Comparison of ENCODE assay signal across 8 cellular contexts in the genomic region with DNA sequence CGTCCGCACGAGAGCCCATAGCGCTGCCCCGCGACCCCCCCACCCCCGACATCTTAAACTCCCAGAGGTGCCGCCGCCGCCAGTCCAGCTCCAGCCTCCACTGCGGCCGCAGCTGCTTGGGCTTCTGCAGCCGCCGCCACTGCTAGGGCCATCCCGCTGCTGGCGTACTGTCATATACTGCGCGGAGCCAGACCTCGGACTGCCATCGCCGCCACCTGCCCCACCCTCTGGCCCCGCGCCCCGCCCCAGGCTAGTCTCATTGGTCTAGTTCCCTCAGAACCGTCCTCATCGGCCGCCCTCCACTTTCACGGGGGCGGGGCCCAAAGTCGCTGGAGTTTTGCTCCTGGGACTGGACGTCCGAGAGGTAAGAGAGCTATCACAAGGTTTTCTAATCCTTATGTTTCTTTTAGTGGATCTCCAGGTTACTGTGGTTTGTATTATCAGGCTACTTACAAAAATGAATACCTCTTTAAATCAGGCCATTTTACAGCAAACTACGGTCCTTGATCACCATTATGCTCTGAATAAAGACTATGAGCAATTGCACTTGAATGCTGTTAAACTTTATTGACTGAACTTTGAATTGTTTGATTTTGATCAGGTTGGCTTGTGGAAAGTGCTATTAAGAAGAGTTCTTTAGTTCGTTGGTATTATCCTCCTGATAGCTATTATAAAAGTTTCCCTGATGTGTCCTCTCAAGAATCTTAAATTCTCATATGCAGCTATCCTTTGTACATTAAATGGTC. TPM values are rescaled to one million over a fixed set of nuclear protein-coding genes. Genes with fewer than 3 reads are reported as not detected.
DNase-seq lines count a peak whose midpoint lies in the region; ATAC-seq and TF ChIP-seq lines count a peak whose summit lies in the region.

No MANE protein-coding gene starts in this region.

- H3K36me3 ChIP-seq in ectodermal cell (ENCODE audit: control insufficient read depth, insufficient read depth, low read length), result no peaks in the 10 kb centered on the region

- peaks cover 14% of the 10 kb centered on the region for H3K4me1 Mint-ChIP-seq in HFFc6 (ENCODE audit: low read depth)

- 14 to 17% methylated on average over 32 to 34 of the region's 34 CpGs for WGBS in ectodermal cell, 2 experiments
- WGBS in lower leg skin, 2 donors, result 4 to 7% methylated on average over 26 to 33 of the region's 34 CpGs

- no peak for TF ChIP-seq POLR2A in lower leg skin (IDR thresholded peaks at IDR 0.05)

- peaks cover 35% of the 10 kb centered on the region for H3K27me3 Mint-ChIP-seq in HFFc6 (ENCODE audit: insufficient read depth)

- H3K27me3 ChIP-seq in ectodermal cell (ENCODE audit: control insufficient read depth, insufficient read depth, low read length, poor library complexity, severe bottlenecking), result peaks cover 83% of the 10 kb centered on the region

- no peaks in the 10 kb centered on the region for H3K36me3 Mint-ChIP-seq in HFFc6 (ENCODE audit: low read depth)

- H3K4me1 ChIP-seq in ectodermal cell (ENCODE audit: control insufficient read depth, insufficient read depth, low read length), result no peaks in the 10 kb centered on the region

- H3K27ac Mint-ChIP-seq in HFFc6, result no peak overlapping the region

- no peak for ATAC-seq in GM18867 (IDR thresholded peaks at IDR 0.05; ENCODE audit: unreplicated experiment)

- no peaks in the 10 kb centered on the region for H3K9me3 Mint-ChIP-seq in HFFc6

- intact Hi-C loops in lower leg skin (cut with DNase I; ENCODE audit: low total_unique reads), result no loop called here

- no peak overlapping the region for H3K27ac ChIP-seq in ectodermal cell (ENCODE audit: insufficient read depth, low read depth, low read length, poor library complexity, severe bottlenecking)

- no peaks in the 10 kb centered on the region for H3K9me3 ChIP-seq in ectodermal cell (ENCODE audit: control insufficient read depth, low read length)

- TF ChIP-seq CTCF in AG09309 (IDR thresholded peaks at IDR 0.05; ENCODE audit: control insufficient read depth, insufficient read depth, low read depth, low read length, missing control alignments) (no peak), HFFc6 (IDR thresholded peaks at IDR 0.05) (no peak), lower leg skin (IDR thresholded peaks at IDR 0.05) (no peak)

- H3K4me3 Mint-ChIP-seq in HFFc6, result peak overlapping the region; percentile 67

- DNase-seq in AG09309 (ENCODE audit: low read depth), result no peak
- DNase-seq in HFFc6, result peak; percentile 10
- DNase-seq in SW480 (ENCODE audit: low spot score), result peak; percentile 77
- DNase-seq in lower leg skin (ENCODE audit: low spot score in 2 of 2), result peak; percentile 77 to 97
- peak; percentile 10 to 22 for DNase-seq in stimulated activated CD4-positive, alpha-beta T cell treated with anti-CD3 and anti-CD28 coated beads, Interleukin-2, amount 100 ng/mL, for 48 hours
- no peak for DNase-seq in NCI-H1930 (lab: John Stamatoyannopoulos, UW)

- H3K4me3 ChIP-seq in AG09309 (ENCODE audit: control insufficient read depth, low read depth, low read length), result peak overlapping the region; percentile 47
- peak overlapping the region; percentile 26 for H3K4me3 ChIP-seq in ectodermal cell (ENCODE audit: insufficient read depth, low read depth, low read length)
- H3K4me3 ChIP-seq in lower leg skin (ENCODE audit: low read depth, poor library complexity, severe bottlenecking), result no peak overlapping the region

RNA-seq across cellular contexts. Expression of a gene that starts 2.8 kb away (rescaled TPM):
- total RNA-seq in HFFc6 (2021; fragmentation: NEBNext Ultra II Directional; extraction: Animal tissue kit (Norgen Biotek cat#: 25700)), result not detected
- 0.22 TPM for polyA plus RNA-seq in ectodermal cell (2013, experiment 1 of 4)
- polyA plus RNA-seq in ectodermal cell (2013, experiment 2 of 4), result 0.14 TPM
- 0.32 TPM for polyA plus RNA-seq in ectodermal cell (2013, experiment 3 of 4)
- 0.20 TPM for polyA plus RNA-seq in ectodermal cell (2013, experiment 4 of 4)
- under 1 TPM in 3 of 4 donors, not detected in 1; 0.12 to 0.46 (median 0.36) TPM for total RNA-seq in lower leg skin

Comparison
In these comparisons a context has a peak if more than half of its experiments do, and no peak if none do; other contexts are left out.
1. DNase-seq: peak in HFFc6 (single experiment), SW480 (single experiment), lower leg skin (2 of 2) and stimulated activated CD4-positive, alpha-beta T cell treated with anti-CD3 and anti-CD28 coated beads, Interleukin-2, amount 100 ng/mL, for 48 hours (2 of 2); none in AG09309 (single experiment) and NCI-H1930 (0 of 2).